ENCODE assay signal across 28 cellular contexts in genomic region chr13:25570185-25570584, GRCh38.
"Had no signal": no experiment of that assay in that cellular context is flagged by ENCODE, and none has a peak within 500 bp of the region (broad histone marks: within the 10 kb centered on the region; RNA-seq: fewer than 3 reads in every experiment).

No MANE protein-coding gene starts in this region.

- H3K4me1 ChIP-seq: esophagus squamous epithelium, gastroesophageal sphincter had no signal

- ATAC-seq: activated CD4-positive, CD25-positive, alpha-beta regulatory T cell treated with anti-CD3 and anti-CD28 coated beads, Interleukin-2, amount 50 U/mL, for 24 hours; activated CD8-positive, alpha-beta T cell treated with anti-CD3 and anti-CD28 coated beads for 36 hours; activated T-cell treated with anti-CD3 and anti-CD28 coated beads, Interleukin-2, amount 50 U/mL, for 4 hours; activated T-helper 17 cell treated with anti-CD3 and anti-CD28 coated beads, Interleukin-2, amount 50 U/mL, for 72 hours; gastroesophageal sphincter; T-helper 17 cell had no signal

- DNase-seq: activated B cell treated with CpG ODN at 0.5 μM for 24 hours; activated CD4-positive, alpha-beta T cell treated with anti-CD3 and anti-CD28 coated beads for 48 hours; activated CD4-positive, alpha-beta T cell treated with anti-CD3 and anti-CD28 coated beads, Interleukin-2, amount 50 U/mL, for 1 hour; activated CD4-positive, alpha-beta T cell treated with anti-CD3 and anti-CD28 coated beads, Interleukin-2, amount 50 U/mL, for 48 hours; activated CD8-positive, alpha-beta memory T cell treated with anti-CD3 and anti-CD28 coated beads for 24 hours; activated CD8-positive, alpha-beta T cell treated with anti-CD3 and anti-CD28 coated beads for 36 hours; activated effector memory CD4-positive, alpha-beta T cell treated with Interleukin-2 at 50 U/mL for 16 hours; activated gamma-delta T cell treated with Interleukin-2 at 50 U/mL for 16 hours; activated naive CD4-positive, alpha-beta T cell treated with anti-CD3 and anti-CD28 coated beads, Interleukin-2, amount 50 U/mL, for 16 hours; activated naive CD4-positive, alpha-beta T cell treated with Interleukin-2 at 50 U/mL for 16 hours; activated T-cell treated with anti-CD3 and anti-CD28 coated beads, Interleukin-2, amount 50 U/mL, for 4 hours; amniotic stem cell; brain microvascular endothelial cell; effector memory CD4-positive, alpha-beta T cell; endodermal cell; erythroblast; esophagus squamous epithelium; foreskin melanocyte; T-helper 1 cell; T-helper 17 cell; WERI-Rb-1 had no signal

- H3K4me3 ChIP-seq: coronary artery, dorsolateral prefrontal cortex, esophagus squamous epithelium, gastroesophageal sphincter had no signal

- H3K27ac ChIP-seq: brain microvascular endothelial cell, coronary artery, dorsolateral prefrontal cortex, esophagus squamous epithelium, gastroesophageal sphincter, WERI-Rb-1 had no signal

- H3K36me3 ChIP-seq: brain microvascular endothelial cell, esophagus squamous epithelium, gastroesophageal sphincter, WERI-Rb-1 had no signal

- H3K27me3 ChIP-seq: dorsolateral prefrontal cortex had no signal

- H3K9me3 ChIP-seq: esophagus squamous epithelium, gastroesophageal sphincter had no signal

- FAIRE-seq: astrocyte, bronchial epithelial cell had no signal
